Comparison of ENCODE assay signal across 23 cellular contexts in the genomic region with DNA sequence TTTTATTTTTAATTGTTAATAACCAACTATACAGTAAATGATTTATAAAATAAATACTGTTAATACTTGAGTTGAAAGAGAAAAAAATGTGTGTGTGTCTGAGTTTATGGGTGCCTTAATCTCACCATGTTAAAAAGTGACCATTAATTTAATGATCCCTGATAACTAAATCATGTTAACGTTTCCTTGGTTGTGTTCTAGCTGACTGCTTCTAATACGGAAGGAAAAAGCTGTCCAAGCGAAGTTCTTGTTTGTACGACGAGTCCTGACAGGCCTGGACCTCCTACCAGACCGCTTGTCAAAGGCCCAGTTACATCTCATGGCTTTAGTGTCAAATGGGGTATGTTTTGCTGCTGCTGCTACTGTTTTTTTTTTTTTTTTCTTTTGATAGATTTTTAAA.
DNase-seq lines count a peak whose midpoint lies in the region; FAIRE-seq and TF ChIP-seq lines count a peak whose summit lies in the region.
"Had no signal": no experiment of that assay in that cellular context is flagged by ENCODE, and none has a peak within 500 bp of the region (broad histone marks: within the 10 kb centered on the region; RNA-seq: fewer than 3 reads in every experiment).

No MANE protein-coding gene starts in this region.

- H3K27me3 ChIP-seq in astrocyte (ENCODE audit: insufficient read depth, low read length): no peaks in the 10 kb centered on the region
- H3K27me3 ChIP-seq: upper lobe of left lung had no signal

- peak overlapping the region; percentile 4 for H3K27ac Mint-ChIP-seq in astrocyte (ENCODE audit: unreplicated experiment)
- H3K27ac Mint-ChIP-seq: activated naive CD4-positive, alpha-beta T cell treated with anti-CD3 and anti-CD28 coated beads, Interleukin-2, amount 10 ng/mL, durations not matched to agents 7 days and 5 days; activated T-helper 1 cell treated with anti-CD3 and anti-CD28 coated beads, Interleukin-12 subunit alpha, Interleukin-12 subunit beta, Interleukin-2, Interleukin-4 antibody, amounts not matched to agents 30 ng/mL and 10 ng/mL and 1 ng/mL, durations not matched to agents 14 hours and 24 hours and 36 hours; CD4-positive, CD25-positive, alpha-beta regulatory T cell; endodermal cell; HFFc6 had no signal

- no peak overlapping the region for H3K4me3 Mint-ChIP-seq in astrocyte (ENCODE audit: unreplicated experiment)
- H3K4me3 Mint-ChIP-seq: activated naive CD4-positive, alpha-beta T cell treated with anti-CD3 and anti-CD28 coated beads, Interleukin-2, amount 10 ng/mL, durations not matched to agents 7 days and 5 days; activated T-helper 1 cell treated with anti-CD3 and anti-CD28 coated beads, Interleukin-12 subunit alpha, Interleukin-12 subunit beta, Interleukin-2, Interleukin-4 antibody, amounts not matched to agents 30 ng/mL and 10 ng/mL and 1 ng/mL, durations not matched to agents 14 hours and 24 hours and 36 hours; CD4-positive, CD25-positive, alpha-beta regulatory T cell; endodermal cell; HFFc6 had no signal

- H4K20me1 ChIP-seq in astrocyte (ENCODE audit: insufficient read depth, low read length): peaks cover 31% of the 10 kb centered on the region

- no peak overlapping the region for H3K9ac ChIP-seq in astrocyte (ENCODE audit: low read length)
- H3K9ac ChIP-seq in kidney (ENCODE audit: low read length in 2 of 2): no peak overlapping the region

- intact Hi-C loops in kidney (cut with DNase I): loop anchor here (10.0 kb wide), 1 partner anchor 290 kb away; no protein-coding TSS in a partner anchor

- H3K9me3 Mint-ChIP-seq in astrocyte (ENCODE audit: unreplicated experiment): no peaks in the 10 kb centered on the region
- H3K9me3 Mint-ChIP-seq: activated naive CD4-positive, alpha-beta T cell treated with anti-CD3 and anti-CD28 coated beads, Interleukin-2, amount 10 ng/mL, durations not matched to agents 7 days and 5 days; activated T-helper 1 cell treated with anti-CD3 and anti-CD28 coated beads, Interleukin-12 subunit alpha, Interleukin-12 subunit beta, Interleukin-2, Interleukin-4 antibody, amounts not matched to agents 30 ng/mL and 10 ng/mL and 1 ng/mL, durations not matched to agents 14 hours and 24 hours and 36 hours; CD4-positive, CD25-positive, alpha-beta regulatory T cell; endodermal cell; HFFc6 had no signal

- H3K4me2 ChIP-seq in astrocyte (ENCODE audit: low read length): no peak overlapping the region

- peaks cover 4% of the 10 kb centered on the region for H3K4me1 ChIP-seq in astrocyte (ENCODE audit: insufficient read depth, low read length)
- peaks cover 4% of the 10 kb centered on the region in 2 donors for H3K4me1 ChIP-seq in kidney (ENCODE audit: control insufficient read depth in 1 of 2, insufficient read depth in 1 of 2, low read depth in 1 of 2, low read length in 2 of 2)

- peaks cover 10% of the 10 kb centered on the region for H3K79me2 ChIP-seq in astrocyte (ENCODE audit: insufficient read depth, low read length)

- H3K36me3 Mint-ChIP-seq in astrocyte (ENCODE audit: low read depth, unreplicated experiment): peaks cover 24% of the 10 kb centered on the region

- H3K4me3 ChIP-seq in astrocyte (ENCODE audit: insufficient read depth, low read depth, low read length) (no peak overlapping the region), kidney (ENCODE audit: low read length in 2 of 2) (no peak overlapping the region)
- H3K4me3 ChIP-seq: K562, upper lobe of left lung had no signal

- H2AFZ ChIP-seq in astrocyte (ENCODE audit: low read depth, low read length): no peak overlapping the region

- no peaks in the 10 kb centered on the region for H3K27me3 Mint-ChIP-seq in astrocyte (ENCODE audit: low read depth, unreplicated experiment)
- H3K27me3 Mint-ChIP-seq: activated naive CD4-positive, alpha-beta T cell treated with anti-CD3 and anti-CD28 coated beads, Interleukin-2, amount 10 ng/mL, durations not matched to agents 7 days and 5 days; CD4-positive, CD25-positive, alpha-beta regulatory T cell had no signal

- DNase-seq in DMS 273 (lab: John Stamatoyannopoulos, UW; ENCODE audit: unreplicated experiment) (peak; percentile 11), DMS 273 treated with DMSO at 0.1 percent for 48 hours (lab: John Stamatoyannopoulos, UW) (no peak), HPDE6-E6E7 (ENCODE audit: extremely low spot score) (peak; percentile 51), astrocyte (ENCODE audit: low read depth) (no peak), kidney (no peak), CD1c-positive myeloid dendritic cell (ENCODE audit: extremely low spot score) (no peak), ureter (ENCODE audit: low spot score) (no peak), superior temporal gyrus (ENCODE audit: extremely low spot score) (no peak)
- DNase-seq: activated naive CD4-positive, alpha-beta T cell treated with anti-CD3 and anti-CD28 coated beads, Interleukin-2, amount 10 ng/mL, durations not matched to agents 7 days and 5 days; amniotic stem cell; CD4-positive, CD25-positive, alpha-beta regulatory T cell; DMS53; endodermal cell; GF-D8; HFFc6; NCI-H187; NCI-H524; nucleus accumbens; T-helper 2 cell; upper lobe of left lung had no signal

- TF ChIP-seq CTCF in astrocyte (IDR thresholded peaks at IDR 0.05; ENCODE audit: insufficient read depth, low read depth, low read length): no peak
- TF ChIP-seq CTCF in kidney (IDR thresholded peaks at IDR 0.05; ENCODE audit: borderline replicate concordance, extremely low read depth, insufficient read depth): no peak

- no peaks in the 10 kb centered on the region for H3K4me1 Mint-ChIP-seq in astrocyte (ENCODE audit: low read depth, unreplicated experiment)
- H3K4me1 Mint-ChIP-seq: endodermal cell had no signal

- no peaks in the 10 kb centered on the region for H3K9me3 ChIP-seq in astrocyte (ENCODE audit: insufficient read depth, low read depth, low read length)
- no peaks in the 10 kb centered on the region for H3K9me3 ChIP-seq in kidney (ENCODE audit: control insufficient read depth in 1 of 2, low read length in 2 of 2)
- H3K9me3 ChIP-seq: upper lobe of left lung had no signal

- FAIRE-seq in astrocyte (lab: Jason Lieb, UNC) (no peak), kidney (lab: Jason Lieb, UNC) (peak; percentile 68)
- FAIRE-seq: K562 had no signal

- peaks cover 63% of the 10 kb centered on the region for H3K36me3 ChIP-seq in astrocyte (ENCODE audit: insufficient read depth, low read length)
- H3K36me3 ChIP-seq in kidney (ENCODE audit: control insufficient read depth in 1 of 2, insufficient read depth in 2 of 2, low read length in 2 of 2): peaks cover 8 to 20% of the 10 kb centered on the region in 2 donors

- H3K27ac ChIP-seq in astrocyte (ENCODE audit: low read depth, low read length): no peak overlapping the region
- H3K27ac ChIP-seq in kidney (ENCODE audit: low read depth in 2 of 2, low read length in 2 of 2): no peak overlapping the region
- H3K27ac ChIP-seq: 22Rv1, upper lobe of left lung had no signal

Comparison
In these comparisons a context has a peak if more than half of its experiments do, and no peak if none do; other contexts are left out.
1. DNase-seq: peak in DMS 273 (single experiment) and HPDE6-E6E7 (single experiment); none in DMS 273 treated with DMSO at 0.1 percent for 48 hours (single experiment), astrocyte (single experiment), kidney (single experiment), CD1c-positive myeloid dendritic cell (single experiment), ureter (single experiment) and superior temporal gyrus (single experiment).